Comparison of ENCODE assay signal across 1 cellular context in the genomic region with DNA sequence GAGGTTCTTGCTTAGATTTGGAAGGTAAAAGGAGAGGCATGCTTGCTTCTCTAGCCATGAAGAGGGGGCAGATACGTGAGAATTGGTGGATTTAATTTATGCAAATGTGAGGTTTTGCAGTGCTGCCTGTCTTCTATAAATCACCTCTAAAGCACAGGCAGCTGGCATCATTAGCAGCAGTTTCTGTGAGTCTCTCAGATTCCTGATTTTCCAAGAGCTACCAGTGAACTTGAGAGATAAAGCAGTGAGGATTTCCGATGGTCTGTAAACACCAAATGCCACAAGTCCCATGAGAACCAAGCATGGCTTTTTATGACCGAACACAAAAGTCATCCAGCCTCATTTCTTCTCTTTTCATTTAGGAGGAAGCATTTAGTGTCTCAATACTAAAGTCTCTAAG.
TF ChIP-seq lines count a peak whose summit lies in the region.

No MANE protein-coding gene starts in this region.

TF ChIP-seq in H1, 55 proteins besides CTCF, POLR2A, EP300 and RAD21:
- TF ChIP-seq, protein P1, sequence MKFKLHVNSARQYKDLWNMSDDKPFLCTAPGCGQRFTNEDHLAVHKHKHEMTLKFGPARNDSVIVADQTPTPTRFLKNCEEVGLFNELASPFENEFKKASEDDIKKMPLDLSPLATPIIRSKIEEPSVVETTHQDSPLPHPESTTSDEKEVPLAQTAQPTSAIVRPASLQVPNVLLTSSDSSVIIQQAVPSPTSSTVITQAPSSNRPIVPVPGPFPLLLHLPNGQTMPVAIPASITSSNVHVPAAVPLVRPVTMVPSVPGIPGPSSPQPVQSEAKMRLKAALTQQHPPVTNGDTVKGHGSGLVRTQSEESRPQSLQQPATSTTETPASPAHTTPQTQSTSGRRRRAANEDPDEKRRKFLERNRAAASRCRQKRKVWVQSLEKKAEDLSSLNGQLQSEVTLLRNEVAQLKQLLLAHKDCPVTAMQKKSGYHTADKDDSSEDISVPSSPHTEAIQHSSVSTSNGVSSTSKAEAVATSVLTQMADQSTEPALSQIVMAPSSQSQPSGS (IDR thresholded peaks at IDR 0.05; ENCODE audit: low read length), result no peak
- TF ChIP-seq YY1 (IDR thresholded peaks at IDR 0.05; ENCODE audit: low read depth, low read length), result no peak
- no peak for TF ChIP-seq SUZ12 (IDR thresholded peaks at IDR 0.05; ENCODE audit: low read length)
- TF ChIP-seq, protein P2, sequence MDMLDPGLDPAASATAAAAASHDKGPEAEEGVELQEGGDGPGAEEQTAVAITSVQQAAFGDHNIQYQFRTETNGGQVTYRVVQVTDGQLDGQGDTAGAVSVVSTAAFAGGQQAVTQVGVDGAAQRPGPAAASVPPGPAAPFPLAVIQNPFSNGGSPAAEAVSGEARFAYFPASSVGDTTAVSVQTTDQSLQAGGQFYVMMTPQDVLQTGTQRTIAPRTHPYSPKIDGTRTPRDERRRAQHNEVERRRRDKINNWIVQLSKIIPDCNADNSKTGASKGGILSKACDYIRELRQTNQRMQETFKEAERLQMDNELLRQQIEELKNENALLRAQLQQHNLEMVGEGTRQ (IDR thresholded peaks at IDR 0.05; ENCODE audit: low read length), result no peak
- no peak for TF ChIP-seq HDAC6 (IDR thresholded peaks at IDR 0.05; ENCODE audit: low read depth, low read length)
- no peak for TF ChIP-seq ZNF274 (IDR thresholded peaks at IDR 0.05; ENCODE audit: borderline replicate concordance, extremely low read depth, low read length)
- TF ChIP-seq CEBPB (IDR thresholded peaks at IDR 0.05; ENCODE audit: low read depth, low read length), result no peak
- no peak for TF ChIP-seq SP2 (IDR thresholded peaks at IDR 0.05; ENCODE audit: low read length)
- no peak for TF ChIP-seq RBBP5 (IDR thresholded peaks at IDR 0.05; ENCODE audit: borderline replicate concordance, low read depth, low read length)
- TF ChIP-seq CBX8 (IDR thresholded peaks at IDR 0.05; ENCODE audit: borderline replicate concordance, low read depth, low read length), result no peak
- TF ChIP-seq CREB1 (IDR thresholded peaks at IDR 0.05), result no peak
- TF ChIP-seq PHF8 (conservative IDR thresholded peaks at IDR 0.05; ENCODE audit: low read depth, low read length), result no peak
- TF ChIP-seq TEAD4 (IDR thresholded peaks at IDR 0.05; ENCODE audit: low read depth, low read length), result no peak
- TF ChIP-seq RNF2 (IDR thresholded peaks at IDR 0.05; ENCODE audit: borderline replicate concordance, low read depth, low read length, missing control alignments, poor library complexity, severe bottlenecking), result no peak
- TF ChIP-seq CTBP2 (IDR thresholded peaks at IDR 0.05; ENCODE audit: borderline replicate concordance, insufficient read depth, insufficient read length, low read length), result no peak
- TF ChIP-seq SRF (IDR thresholded peaks at IDR 0.05; ENCODE audit: low read depth, low read length), result no peak
- TF ChIP-seq BACH1 (IDR thresholded peaks at IDR 0.05; ENCODE audit: low read length), result no peak
- no peak for TF ChIP-seq RXRA (IDR thresholded peaks at IDR 0.05; ENCODE audit: insufficient read depth, low read depth, low read length)
- no peak for TF ChIP-seq SIN3A (conservative IDR thresholded peaks at IDR 0.05 in 1 of 2, IDR thresholded peaks at IDR 0.05 in 1 of 2; ENCODE audit: low read depth in 1 of 2, low read length in 2 of 2)
- TF ChIP-seq TAF7 (optimal IDR thresholded peaks at IDR 0.05; ENCODE audit: borderline replicate concordance, low read depth, low read length), result no peak
TF ChIP-seq in H1: peak in this region for 0.
